9 cellular contexts compared by ENCODE assay signal in genomic region chr18:73235491-73235890, GRCh38.
DNase-seq lines count a peak whose midpoint lies in the region; ATAC-seq and TF ChIP-seq lines count a peak whose summit lies in the region.
"Had no signal": no experiment of that assay in that cellular context is flagged by ENCODE, and none has a peak within 500 bp of the region (broad histone marks: within the 10 kb centered on the region; RNA-seq: fewer than 3 reads in every experiment).

No MANE protein-coding gene starts in this region.

- ATAC-seq in heart right ventricle (no peak), HG03045 (IDR thresholded peaks at IDR 0.05; ENCODE audit: unreplicated experiment) (peak; percentile 96)
- ATAC-seq in stimulated activated naive B cell treated with anti-CD40 and anti-IgM and Interleukin-4, amounts not matched to agents 10 μg/mL and 1 μg/mL and 100 μg/mL, for 72 hours (replicated peaks) = peak; percentile 75 to 85

- H3K27ac Mint-ChIP-seq in stimulated activated naive B cell treated with anti-CD40 and anti-IgM and Interleukin-4, amounts not matched to agents 10 μg/mL and 1 μg/mL and 100 μg/mL, for 72 hours = no peak overlapping the region

- WGBS in heart right ventricle, 2 donors = 59 to 69% methylated on average over 8 of the region's 8 CpGs

- DNase-seq in cardiac muscle cell (ENCODE audit: low read depth in 1 of 2, low spot score in 1 of 2) = peak in 1 of 2 donors; percentile 46
- DNase-seq in heart right ventricle = no peak
- DNase-seq in adipocyte (ENCODE audit: low read depth) = peak; percentile 81
- DNase-seq in stimulated activated naive B cell treated with anti-CD40 and anti-IgM and Interleukin-4, amounts not matched to agents 10 μg/mL and 1 μg/mL and 100 μg/mL, for 72 hours = no peak
- DNase-seq in NCI-H748 treated with DMSO at 0.1 percent for 48 hours (lab: John Stamatoyannopoulos, UW) = no peak
- no peak for DNase-seq in DMS79 treated with DMSO at 0.1 percent for 48 hours (lab: John Stamatoyannopoulos, UW)
- DNase-seq in GM19240 (ENCODE audit: insufficient read length, low spot score) = no peak

- H3K9ac ChIP-seq in adipocyte (ENCODE audit: low read length) = no peak overlapping the region

- H3K4me1 Mint-ChIP-seq in stimulated activated naive B cell treated with anti-CD40 and anti-IgM and Interleukin-4, amounts not matched to agents 10 μg/mL and 1 μg/mL and 100 μg/mL, for 72 hours = peaks cover 3 to 5% of the 10 kb centered on the region in 2 donors

- H3K27me3 Mint-ChIP-seq in stimulated activated naive B cell treated with anti-CD40 and anti-IgM and Interleukin-4, amounts not matched to agents 10 μg/mL and 1 μg/mL and 100 μg/mL, for 72 hours = no peaks in the 10 kb centered on the region

- intact Hi-C loops in heart right ventricle (cut with DNase I) = no loop called here

- no peaks in the 10 kb centered on the region for H3K36me3 ChIP-seq in cardiac muscle cell
- H3K36me3 ChIP-seq in heart right ventricle = no peaks in the 10 kb centered on the region
- H3K36me3 ChIP-seq in adipocyte (ENCODE audit: control insufficient read depth, insufficient read depth, low read length, severe bottlenecking) = no peaks in the 10 kb centered on the region

- no peak overlapping the region for H3K4me3 Mint-ChIP-seq in stimulated activated naive B cell treated with anti-CD40 and anti-IgM and Interleukin-4, amounts not matched to agents 10 μg/mL and 1 μg/mL and 100 μg/mL, for 72 hours

- H3K9me3 Mint-ChIP-seq in stimulated activated naive B cell treated with anti-CD40 and anti-IgM and Interleukin-4, amounts not matched to agents 10 μg/mL and 1 μg/mL and 100 μg/mL, for 72 hours = no peaks in the 10 kb centered on the region

- peak overlapping the region; percentile 3 for H3K27ac ChIP-seq in cardiac muscle cell
- H3K27ac ChIP-seq in heart right ventricle = no peak overlapping the region
- H3K27ac ChIP-seq: C4-2B had no signal

- no peak for TF ChIP-seq CTCF in cardiac muscle cell (IDR thresholded peaks at IDR 0.05; ENCODE audit: low read depth, low read length)
- no peak for TF ChIP-seq CTCF in heart right ventricle (IDR thresholded peaks at IDR 0.05)

- H3K4me3 ChIP-seq in cardiac muscle cell (no peak overlapping the region), heart right ventricle (no peak overlapping the region), adipocyte (ENCODE audit: low read length) (no peak overlapping the region)

- H3K9me3 ChIP-seq in cardiac muscle cell (ENCODE audit: low read depth) (no peaks in the 10 kb centered on the region), heart right ventricle (peaks cover 0 to under 1% (median 0%) of the 10 kb centered on the region in 11 donors), adipocyte (ENCODE audit: control insufficient read depth, low read length) (peaks cover 10% of the 10 kb centered on the region)

- no peaks in the 10 kb centered on the region for H3K36me3 Mint-ChIP-seq in stimulated activated naive B cell treated with anti-CD40 and anti-IgM and Interleukin-4, amounts not matched to agents 10 μg/mL and 1 μg/mL and 100 μg/mL, for 72 hours

- no peaks in the 10 kb centered on the region for H3K27me3 ChIP-seq in cardiac muscle cell
- H3K27me3 ChIP-seq in heart right ventricle = no peaks in the 10 kb centered on the region
- no peaks in the 10 kb centered on the region for H3K27me3 ChIP-seq in adipocyte (replicated peaks; ENCODE audit: control insufficient read depth, insufficient read depth, low read length)

- H3K4me1 ChIP-seq in cardiac muscle cell (ENCODE audit: low read depth) (peaks cover 17% of the 10 kb centered on the region), heart right ventricle (no peaks in the 10 kb centered on the region), adipocyte (ENCODE audit: control insufficient read depth, insufficient read depth, low read length) (no peaks in the 10 kb centered on the region)

Comparison
In these comparisons a context has a peak if more than half of its experiments do, and no peak if none do; other contexts are left out.
1. ATAC-seq: peak in HG03045 (single experiment) and stimulated activated naive B cell treated with anti-CD40 and anti-IgM and Interleukin-4, amounts not matched to agents 10 μg/mL and 1 μg/mL and 100 μg/mL, for 72 hours (2 of 2); none in heart right ventricle (0 of 8).